In the genomic region with DNA sequence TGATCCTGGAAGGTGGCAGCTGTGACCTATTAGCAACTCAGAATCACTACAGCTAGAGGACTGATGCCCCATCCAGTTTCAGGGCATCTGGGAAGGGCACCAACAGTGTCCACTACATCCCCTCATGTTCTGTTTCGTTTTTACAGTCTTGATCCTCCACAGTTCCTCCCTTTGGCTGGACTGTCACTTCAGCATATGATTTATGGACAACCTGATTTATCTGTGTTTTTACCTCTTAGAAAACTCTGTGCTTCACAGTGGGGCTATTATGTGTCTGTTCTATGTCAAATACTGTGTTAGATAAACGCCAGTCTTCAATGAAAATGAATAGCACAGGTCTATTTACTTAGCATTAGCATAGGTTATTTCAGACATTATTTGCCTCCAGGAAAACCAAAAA, we compare ENCODE assay signal across 21 cellular contexts.
"Had no signal": no experiment of that assay in that cellular context is flagged by ENCODE, and none has a peak within 500 bp of the region (broad histone marks: within the 10 kb centered on the region; RNA-seq: fewer than 3 reads in every experiment).

No MANE protein-coding gene starts in this region.

- H3K27me3 ChIP-seq: adrenal gland, tibial nerve, vagina had no signal

- ATAC-seq: activated T-cell treated with anti-CD3 and anti-CD28 coated beads, Interleukin-2, amount 50 U/mL, for 4 hours had no signal

- H3K4me3 ChIP-seq: adrenal gland, left ventricle myocardium inferior, tibial nerve, vagina had no signal

- H3K27ac ChIP-seq: adrenal gland, left ventricle myocardium inferior, tibial nerve, vagina had no signal

- H3K9me3 ChIP-seq: adrenal gland, left ventricle myocardium inferior, tibial nerve, vagina had no signal

- H3K36me3 ChIP-seq: adrenal gland, left ventricle myocardium inferior, tibial nerve, vagina had no signal

- H3K4me1 ChIP-seq: adrenal gland, left ventricle myocardium inferior, tibial nerve, vagina had no signal

- DNase-seq: activated CD4-positive, alpha-beta T cell treated with anti-CD3 and anti-CD28 coated beads, Interleukin-2, amount 50 U/mL, for 1 hour; activated CD4-positive, CD25-positive, alpha-beta regulatory T cell treated with anti-CD3 and anti-CD28 coated beads, Interleukin-2, amount 50 U/mL, for 72 hours; activated CD8-positive, alpha-beta memory T cell treated with anti-CD3 and anti-CD28 coated beads, Interleukin-2, amount 50 U/mL, for 4 hours; activated effector memory CD4-positive, alpha-beta T cell treated with Interleukin-2 at 50 U/mL for 16 hours; activated naive CD4-positive, alpha-beta T cell treated with anti-CD3 and anti-CD28 coated beads, Interleukin-2, amount 50 U/mL, for 16 hours; activated T-cell treated with anti-CD3 and anti-CD28 coated beads, Interleukin-2, amount 50 U/mL, for 4 hours; adrenal gland; cerebellar nuclear complex; head of caudate nucleus; kidney; left ventricle myocardium inferior; mammary epithelial cell; nephron progenitor cell; nucleus accumbens; retina; stimulated activated CD4-positive, alpha-beta T cell treated with anti-CD3 and anti-CD28 coated beads, Interleukin-12 subunit alpha, Interleukin-12 subunit beta, amount 100 ng/mL, for 4 hours; stimulated activated CD4-positive, alpha-beta T cell treated with anti-CD3 and anti-CD28 coated beads, Interleukin-1b, Interleukin-23, amount 100 ng/mL, for 48 hours; stimulated activated naive CD4-positive, alpha-beta T cell treated with Interleukin-2 at 50 U/mL for 16 hours; T1000 had no signal
